ENCODE assay signal across 14 cellular contexts in the genomic region with DNA sequence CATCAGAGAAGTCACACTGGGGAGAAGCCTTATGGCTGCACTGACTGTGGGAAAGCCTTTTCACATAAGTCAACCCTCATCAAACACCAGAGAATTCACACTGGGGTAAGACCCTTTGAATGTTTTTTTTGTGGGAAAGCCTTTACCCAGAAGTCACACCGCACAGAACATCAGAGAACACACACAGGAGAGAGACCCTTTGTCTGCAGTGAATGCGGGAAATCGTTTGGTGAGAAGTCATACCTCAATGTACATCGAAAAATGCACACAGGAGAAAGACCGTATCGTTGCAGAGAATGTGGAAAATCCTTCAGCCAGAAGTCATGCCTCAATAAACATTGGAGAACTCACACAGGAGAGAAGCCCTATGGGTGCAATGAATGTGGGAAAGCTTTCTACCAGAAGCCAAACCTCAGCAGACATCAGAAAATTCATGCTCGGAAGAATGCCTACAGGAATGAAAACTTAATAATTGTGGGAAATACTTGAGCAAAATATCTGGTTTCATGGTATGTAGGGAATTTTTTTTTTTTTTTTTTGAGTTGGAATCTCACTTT.
"Had no signal": no experiment of that assay in that cellular context is flagged by ENCODE, and none has a peak within 500 bp of the region (broad histone marks: within the 10 kb centered on the region; RNA-seq: fewer than 3 reads in every experiment).

No MANE protein-coding gene starts in this region.

- H3K4me1 ChIP-seq: gastroesophageal sphincter, pancreas, tibial nerve had no signal

- ATAC-seq: activated CD8-positive, alpha-beta memory T cell treated with anti-CD3 and anti-CD28 coated beads, Interleukin-2, amount 10 ng/mL, durations not matched to agents 7 days and 5 days; activated naive CD4-positive, alpha-beta T cell treated with anti-CD3 and anti-CD28 coated beads, Interleukin-2, amount 50 U/mL, for 72 hours; activated T-cell treated with anti-CD3 and anti-CD28 coated beads, Interleukin-2, amount 50 U/mL, for 4 hours; gastroesophageal sphincter; pancreas had no signal

- H3K27ac ChIP-seq: gastroesophageal sphincter, pancreas, skin epidermis, tibial nerve had no signal

- H3K27me3 Mint-ChIP-seq: activated CD8-positive, alpha-beta memory T cell treated with anti-CD3 and anti-CD28 coated beads, Interleukin-2, amount 10 ng/mL, durations not matched to agents 7 days and 5 days; naive B cell had no signal

- H3K4me1 Mint-ChIP-seq: activated CD8-positive, alpha-beta memory T cell treated with anti-CD3 and anti-CD28 coated beads, Interleukin-2, amount 10 ng/mL, durations not matched to agents 7 days and 5 days; naive B cell had no signal

- DNase-seq: activated CD4-positive, alpha-beta T cell treated with anti-CD3 and anti-CD28 coated beads, Interleukin-2, amount 50 U/mL, for 4 hours; activated CD4-positive, CD25-positive, alpha-beta regulatory T cell treated with anti-CD3 and anti-CD28 coated beads, Interleukin-2, amount 50 U/mL, for 72 hours; activated CD8-positive, alpha-beta memory T cell treated with anti-CD3 and anti-CD28 coated beads, Interleukin-2, amount 10 ng/mL, durations not matched to agents 7 days and 5 days; activated effector memory CD4-positive, alpha-beta T cell treated with anti-CD3 and anti-CD28 coated beads, Interleukin-2, amount 50 U/mL, for 16 hours; activated T-cell treated with anti-CD3 and anti-CD28 coated beads, Interleukin-2, amount 50 U/mL, for 4 hours; kidney glomerular epithelial cell; midbrain; naive B cell; pancreas; retina had no signal

- H3K4me3 Mint-ChIP-seq: activated CD8-positive, alpha-beta memory T cell treated with anti-CD3 and anti-CD28 coated beads, Interleukin-2, amount 10 ng/mL, durations not matched to agents 7 days and 5 days; activated T-cell treated with anti-CD3 and anti-CD28 coated beads, Interleukin-2, amount 50 U/mL, for 4 hours; naive B cell had no signal

- H3K27me3 ChIP-seq: gastroesophageal sphincter, pancreas, tibial nerve had no signal

- H3K27ac Mint-ChIP-seq: activated CD8-positive, alpha-beta memory T cell treated with anti-CD3 and anti-CD28 coated beads, Interleukin-2, amount 10 ng/mL, durations not matched to agents 7 days and 5 days; activated naive CD4-positive, alpha-beta T cell treated with anti-CD3 and anti-CD28 coated beads, Interleukin-2, amount 50 U/mL, for 72 hours had no signal

- H3K4me3 ChIP-seq: gastroesophageal sphincter, pancreas, skin epidermis, tibial nerve had no signal
